26 cellular contexts compared by ENCODE assay signal in the genomic region with DNA sequence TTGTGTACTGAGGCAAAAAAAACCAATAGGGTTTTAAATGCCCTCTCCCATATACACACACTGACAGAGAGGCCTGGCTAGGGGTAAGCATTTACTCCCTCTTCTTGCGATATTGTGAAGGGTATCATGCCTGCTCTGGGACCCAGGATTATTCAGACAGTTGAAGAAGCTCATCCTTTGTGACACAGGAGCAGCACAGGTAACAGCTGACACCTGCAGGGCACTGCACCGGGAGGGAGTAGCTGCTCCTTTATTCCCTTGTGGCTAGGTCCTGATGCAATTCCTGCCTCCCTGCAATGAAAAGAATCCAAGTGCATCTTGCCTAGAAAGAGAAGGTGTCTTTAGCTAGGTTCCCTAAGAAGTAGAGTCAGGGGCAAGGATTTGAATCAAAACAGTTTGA.
"Had no signal": no experiment of that assay in that cellular context is flagged by ENCODE, and none has a peak within 500 bp of the region (broad histone marks: within the 10 kb centered on the region; RNA-seq: fewer than 3 reads in every experiment).

No MANE protein-coding gene starts in this region.

- ATAC-seq: naive thymus-derived CD4-positive, alpha-beta T cell; natural killer cell; pancreas; psoas muscle; stimulated activated memory B cell treated with anti-CD40 and anti-IgM and Interleukin-4, amounts not matched to agents 10 μg/mL and 1 μg/mL and 100 μg/mL, for 72 hours; stimulated activated naive CD8-positive, alpha-beta T cell treated with anti-CD3 and anti-CD28 coated beads, Interleukin-15, amount 100 ng/mL, for 72 hours; stimulated activated naive CD8-positive, alpha-beta T cell treated with anti-CD3 and anti-CD28 coated beads, Interleukin-15, Interleukin-2, amounts not matched to agents 100 U/mL and 50 U/mL, for 24 hours; upper lobe of right lung had no signal

- FAIRE-seq: pancreas, urothelium cell line had no signal

- H3K4me2 ChIP-seq: neural progenitor cell, smooth muscle cell had no signal

- H3K9me3 ChIP-seq: pancreas, psoas muscle, spleen, suprapubic skin, testis, tibial artery, transverse colon, upper lobe of right lung, vagina had no signal

- H3K9ac ChIP-seq: neural progenitor cell had no signal

- H2AFZ ChIP-seq: neural progenitor cell had no signal

- H3K36me3 ChIP-seq: neural progenitor cell, transverse colon had no signal

- H3K27me3 ChIP-seq: neural progenitor cell, pancreas, spleen, suprapubic skin, testis, tibial artery, transverse colon, upper lobe of right lung, vagina had no signal

- H3K27ac ChIP-seq: neural progenitor cell, pancreas, psoas muscle, skin epidermis, spleen, suprapubic skin, testis, tibial artery, transverse colon, upper lobe of right lung, vagina had no signal

- DNase-seq: naive thymus-derived CD4-positive, alpha-beta T cell; natural killer cell; occipital lobe; pancreas; psoas muscle; spleen; stimulated activated CD4-positive, alpha-beta T cell treated with anti-CD3 and anti-CD28 coated beads, Interleukin-12 subunit alpha, Interleukin-12 subunit beta, amount 100 ng/mL, for 4 hours; stimulated activated CD4-positive, alpha-beta T cell treated with anti-CD3 and anti-CD28 coated beads, Interleukin-1b, Interleukin-23, amount 100 ng/mL, for 48 hours; stimulated activated CD4-positive, alpha-beta T cell treated with anti-CD3 and anti-CD28 coated beads, Interleukin-4, amount 100 ng/mL, for 1 hour; stimulated activated CD4-positive, alpha-beta T cell treated with anti-CD3 and anti-CD28 coated beads, Interleukin-4, amount 100 ng/mL, for 4 hours; stimulated activated CD8-positive, alpha-beta memory T cell treated with anti-CD3 and anti-CD28 coated beads, Interleukin-4, amount 100 ng/mL, for 48 hours; stimulated activated naive CD4-positive, alpha-beta T cell; stimulated activated naive CD8-positive, alpha-beta T cell treated with anti-CD3 and anti-CD28 coated beads, Interleukin-15, amount 100 ng/mL, for 72 hours; stimulated activated naive CD8-positive, alpha-beta T cell treated with anti-CD3 and anti-CD28 coated beads, Interleukin-15, Interleukin-2, amounts not matched to agents 100 U/mL and 50 U/mL, for 24 hours; substantia nigra; testis; tibial artery; transverse colon; upper lobe of right lung had no signal

- H3K4me1 ChIP-seq: neural progenitor cell, pancreas, psoas muscle, spleen, suprapubic skin, testis, tibial artery, transverse colon, upper lobe of right lung, vagina had no signal

- H3K4me3 ChIP-seq: neural progenitor cell, pancreas, psoas muscle, skin epidermis, smooth muscle cell, spleen, suprapubic skin, testis, tibial artery, transverse colon, upper lobe of right lung, vagina had no signal
